27 cellular contexts compared by ENCODE assay signal in genomic region chr16:47666434-47666833, GRCh38.
"Had no signal": no experiment of that assay in that cellular context is flagged by ENCODE, and none has a peak within 500 bp of the region (broad histone marks: within the 10 kb centered on the region; RNA-seq: fewer than 3 reads in every experiment).

No MANE protein-coding gene starts in this region.

- H3K27ac Mint-ChIP-seq: activated CD4-positive, alpha-beta T cell treated with anti-CD3 and anti-CD28 coated beads for 36 hours; activated CD4-positive, alpha-beta T cell treated with anti-CD3 and anti-CD28 coated beads, Interleukin-2, amount 10 ng/mL, durations not matched to agents 7 days and 5 days; activated CD8-positive, alpha-beta T cell treated with anti-CD3 and anti-CD28 coated beads, Interleukin-2, amount 10 ng/mL, durations not matched to agents 7 days and 5 days; activated naive CD4-positive, alpha-beta T cell treated with anti-CD3 and anti-CD28 coated beads, Interleukin-2, amount 50 U/mL, for 24 hours; activated T-cell treated with anti-CD3 and anti-CD28 coated beads, Interleukin-2, amount 50 U/mL, for 24 hours; activated T-helper 2 cell treated with anti-CD3 and anti-CD28 coated beads, Interferon-gamma antibody, Interleukin-2, Interleukin-4, amounts not matched to agents 10 μg/mL and 5 μg/mL and 100 μg/mL, durations not matched to agents 14 hours and 24 hours and 36 hours had no signal

- H3K27ac ChIP-seq: adrenal gland, body of pancreas, breast epithelium, KMS-11, SJCRH30, SK-N-MC had no signal

- H3K27me3 Mint-ChIP-seq: activated CD4-positive, alpha-beta T cell treated with anti-CD3 and anti-CD28 coated beads for 36 hours; activated CD4-positive, alpha-beta T cell treated with anti-CD3 and anti-CD28 coated beads, Interleukin-2, amount 10 ng/mL, durations not matched to agents 7 days and 5 days; activated naive CD4-positive, alpha-beta T cell treated with anti-CD3 and anti-CD28 coated beads, Interleukin-2, amount 50 U/mL, for 24 hours; activated T-cell treated with anti-CD3 and anti-CD28 coated beads, Interleukin-2, amount 50 U/mL, for 24 hours had no signal

- H3K27me3 ChIP-seq: adrenal gland, body of pancreas, breast epithelium, SJCRH30 had no signal

- H3K4me3 Mint-ChIP-seq: activated CD4-positive, alpha-beta T cell treated with anti-CD3 and anti-CD28 coated beads for 36 hours; activated CD4-positive, alpha-beta T cell treated with anti-CD3 and anti-CD28 coated beads, Interleukin-2, amount 10 ng/mL, durations not matched to agents 7 days and 5 days; activated CD8-positive, alpha-beta T cell treated with anti-CD3 and anti-CD28 coated beads, Interleukin-2, amount 10 ng/mL, durations not matched to agents 7 days and 5 days; activated naive CD4-positive, alpha-beta T cell treated with anti-CD3 and anti-CD28 coated beads, Interleukin-2, amount 50 U/mL, for 24 hours; activated T-cell treated with anti-CD3 and anti-CD28 coated beads, Interleukin-2, amount 50 U/mL, for 24 hours had no signal

- H3K4me1 ChIP-seq: adrenal gland, breast epithelium, SJCRH30 had no signal

- H3K9me3 Mint-ChIP-seq: activated CD4-positive, alpha-beta T cell treated with anti-CD3 and anti-CD28 coated beads, Interleukin-2, amount 10 ng/mL, durations not matched to agents 7 days and 5 days; activated naive CD4-positive, alpha-beta T cell treated with anti-CD3 and anti-CD28 coated beads, Interleukin-2, amount 50 U/mL, for 24 hours; activated T-cell treated with anti-CD3 and anti-CD28 coated beads, Interleukin-2, amount 50 U/mL, for 24 hours; activated T-helper 2 cell treated with anti-CD3 and anti-CD28 coated beads, Interferon-gamma antibody, Interleukin-2, Interleukin-4, amounts not matched to agents 10 μg/mL and 5 μg/mL and 100 μg/mL, durations not matched to agents 14 hours and 24 hours and 36 hours had no signal

- H3K36me3 ChIP-seq: SJCRH30 had no signal

- H3K4me3 ChIP-seq: adrenal gland, body of pancreas, breast epithelium, SJCRH30, SK-N-MC had no signal

- DNase-seq: activated CD4-positive, alpha-beta T cell treated with anti-CD3 and anti-CD28 coated beads for 36 hours; activated CD4-positive, alpha-beta T cell treated with anti-CD3 and anti-CD28 coated beads, Interleukin-2, amount 10 ng/mL, durations not matched to agents 7 days and 5 days; activated CD4-positive, alpha-beta T cell treated with anti-CD3 and anti-CD28 coated beads, Interleukin-2, amount 50 U/mL, for 48 hours; activated CD8-positive, alpha-beta T cell treated with anti-CD3 and anti-CD28 coated beads, Interleukin-2, amount 10 ng/mL, durations not matched to agents 7 days and 5 days; activated gamma-delta T cell; activated naive CD4-positive, alpha-beta T cell treated with Interleukin-2 at 50 U/mL for 16 hours; activated T-cell treated with anti-CD3 and anti-CD28 coated beads, Interleukin-2, amount 50 U/mL, for 24 hours; adrenal gland; body of pancreas; MM.1S; MV-4-11; NCI-H1092; NCI-H1436 treated with DMSO at 0.1 percent for 48 hours; NCI-H187; NCI-H2029 treated with DMSO at 0.1 percent for 48 hours; NCI-H226; NCI-H446 treated with DMSO at 0.1 percent for 48 hours; NCI-H524; SHP77; SJCRH30 had no signal

- H3K4me2 ChIP-seq: KMS-11 had no signal

- H3K9me3 ChIP-seq: adrenal gland, body of pancreas, breast epithelium, SJCRH30 had no signal

- FAIRE-seq: astrocyte, TTC549 had no signal

- H3K9ac ChIP-seq: KMS-11 had no signal

- H3K4me1 Mint-ChIP-seq: activated CD4-positive, alpha-beta T cell treated with anti-CD3 and anti-CD28 coated beads for 36 hours; activated CD4-positive, alpha-beta T cell treated with anti-CD3 and anti-CD28 coated beads, Interleukin-2, amount 10 ng/mL, durations not matched to agents 7 days and 5 days; activated naive CD4-positive, alpha-beta T cell treated with anti-CD3 and anti-CD28 coated beads, Interleukin-2, amount 50 U/mL, for 24 hours had no signal
